In genomic region chr5:160008877-160009590, GRCh38 we compare ENCODE assay signal across 8 cellular contexts. TPM values are rescaled to one million over a fixed set of nuclear protein-coding genes. Genes with fewer than 3 reads are reported as not detected.
DNase-seq lines count a peak whose midpoint lies in the region; ATAC-seq, FAIRE-seq and TF ChIP-seq lines count a peak whose summit lies in the region.

TTC1 (plus strand) TSS chr5:160009139; CDS start chr5:160010529, 1,390 bp downstream.

- peak; percentile 100 for ATAC-seq in GM21786 (IDR thresholded peaks at IDR 0.05; ENCODE audit: unreplicated experiment)
- peak; percentile 100 for ATAC-seq in activated T-cell treated with anti-CD3 and anti-CD28 coated beads, Interleukin-2, amount 50 U/mL, for 72 hours (replicated peaks in 1 of 2)

- peaks cover 10 to 30% (median 12%) of the 10 kb centered on the region in 3 donors for H3K4me1 ChIP-seq in esophagus squamous epithelium

- no peaks in the 10 kb centered on the region for H3K27me3 Mint-ChIP-seq in activated T-cell treated with anti-CD3 and anti-CD28 coated beads, Interleukin-2, amount 50 U/mL, for 72 hours (ENCODE audit: low read depth)

- H3K9me3 ChIP-seq in KOPT-K1 (ENCODE audit: insufficient read depth, low read length, poor library complexity, severe bottlenecking) (no peaks in the 10 kb centered on the region), esophagus squamous epithelium (no peaks in the 10 kb centered on the region)

- H3K4me3 ChIP-seq in esophagus squamous epithelium = peak within 1 kb of the TSS; percentile 53 to 94 (median 82)

- intact Hi-C loops in esophagus squamous epithelium (cut with DNase I) = no loop called here

- TF ChIP-seq CTCF in esophagus squamous epithelium (IDR thresholded peaks at IDR 0.05) = peak in 1 of 6 experiments; percentile 20

- DNase-seq in DMS79 treated with DMSO at 0.1 percent for 48 hours (lab: John Stamatoyannopoulos, UW) = peak; percentile 90
- DNase-seq in RCC 7860 (ENCODE audit: low spot score) = peak; percentile 94
- peak; percentile 90 to 93 for DNase-seq in activated T-cell treated with anti-CD3 and anti-CD28 coated beads, Interleukin-2, amount 50 U/mL, for 72 hours
- peak; percentile 78 for DNase-seq in esophagus squamous epithelium (lab: John Stamatoyannopoulos, UW)
- peak; percentile 100 for DNase-seq in myocyte (ENCODE audit: low read depth)
- DNase-seq in stimulated activated CD8-positive, alpha-beta memory T cell treated with anti-CD3 and anti-CD28 coated beads, Interleukin-7, amount 100 ng/mL, for 48 hours (ENCODE audit: extremely low read depth in 1 of 2, low read depth in 1 of 2) = peak; percentile 54 to 89

- H3K4me1 Mint-ChIP-seq in activated T-cell treated with anti-CD3 and anti-CD28 coated beads, Interleukin-2, amount 50 U/mL, for 72 hours (ENCODE audit: low read depth) = peaks cover 32% of the 10 kb centered on the region

- peak within 1 kb of the TSS; percentile 88 for H3K27ac Mint-ChIP-seq in activated T-cell treated with anti-CD3 and anti-CD28 coated beads, Interleukin-2, amount 50 U/mL, for 72 hours

- TF ChIP-seq POLR2A in esophagus squamous epithelium (IDR thresholded peaks at IDR 0.05) = peak in 3 of 4 donors; percentile 74 to 91 (median 87)

- peak within 1 kb of the TSS; percentile 82 to 90 for H3K4me3 Mint-ChIP-seq in activated T-cell treated with anti-CD3 and anti-CD28 coated beads, Interleukin-2, amount 50 U/mL, for 72 hours

- 0 to 1% methylated on average over 30 to 31 of the region's 31 CpGs for WGBS in esophagus squamous epithelium, 2 donors

- H3K27ac ChIP-seq in KOPT-K1 (ENCODE audit: low read depth, low read length, poor library complexity, severe bottlenecking) (peak within 1 kb of the TSS; percentile 70), esophagus squamous epithelium (peak within 1 kb of the TSS; percentile 83 to 94 (median 90))

- FAIRE-seq in RCC 7860 (lab: Jason Lieb, UNC) = peak; percentile 90

- no peaks in the 10 kb centered on the region for H3K27me3 ChIP-seq in esophagus squamous epithelium

- peaks cover 4 to 10% of the 10 kb centered on the region in 2 donors for H3K36me3 Mint-ChIP-seq in activated T-cell treated with anti-CD3 and anti-CD28 coated beads, Interleukin-2, amount 50 U/mL, for 72 hours (ENCODE audit: insufficient read depth in 2 of 2)

- H3K9me3 Mint-ChIP-seq in activated T-cell treated with anti-CD3 and anti-CD28 coated beads, Interleukin-2, amount 50 U/mL, for 72 hours = no peaks in the 10 kb centered on the region

- H3K36me3 ChIP-seq in KOPT-K1 (ENCODE audit: insufficient read depth, low read length) = peaks cover 33% of the 10 kb centered on the region
- H3K36me3 ChIP-seq in esophagus squamous epithelium = peaks cover 0 to 34% (median 5%) of the 10 kb centered on the region in 3 donors

RNA-seq across cellular contexts. Expression of gene TTC1, which starts in this region (rescaled TPM):
- total RNA-seq in activated T-cell treated with anti-CD3 and anti-CD28 coated beads, Interleukin-2, amount 50 U/mL, for 72 hours = 10 to 100 TPM; 46.8 to 50.5 TPM
- total RNA-seq in esophagus squamous epithelium (10 to 100 TPM; 18.3 to 38.3 (median 33.5) TPM), myocyte (71.2 and 72.0 TPM in 2 replicates)
- polyA plus RNA-seq in myocyte (2012) = 64.3 TPM

Comparison
In these comparisons a context has a peak if more than half of its experiments do, and no peak if none do; other contexts are left out.
1. Peak in every context shown above with its lines: DNase-seq, ATAC-seq, H3K4me3 ChIP-seq and H3K27ac ChIP-seq.